Comparison of ENCODE assay signal across 1 cellular context in the genomic region with DNA sequence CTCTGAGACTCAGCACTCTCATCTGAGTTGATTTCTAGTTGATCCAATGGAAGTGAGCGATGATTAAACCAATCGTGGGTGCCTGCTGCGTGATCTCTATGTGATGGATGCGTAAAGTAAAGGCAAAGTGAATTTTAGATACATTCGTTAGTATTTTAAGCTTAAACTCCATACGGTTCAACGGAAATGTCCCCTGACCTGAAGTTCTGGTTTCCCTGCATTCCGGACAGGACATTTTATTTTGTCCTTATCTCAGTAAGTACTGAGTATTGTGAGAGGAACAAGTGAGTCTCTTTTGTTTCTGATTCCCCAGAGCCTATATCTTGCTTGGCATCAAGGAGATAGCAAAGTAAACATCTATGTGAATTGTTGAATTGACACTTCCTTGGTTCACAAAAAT. TPM values are rescaled to one million over a fixed set of nuclear protein-coding genes. Genes with fewer than 3 reads are reported as not detected.
"Had no signal": no experiment of that assay in that cellular context is flagged by ENCODE, and none has a peak within 500 bp of the region (broad histone marks: within the 10 kb centered on the region; RNA-seq: fewer than 3 reads in every experiment).

No MANE protein-coding gene starts in this region.

RNA-seq across cellular contexts. Expression of a gene that starts 57.9 kb away (rescaled TPM):
- total RNA-seq: GM12878 had no signal
